8 cellular contexts compared by ENCODE assay signal in genomic region chr15:66700412-66700801, GRCh38. TPM values are rescaled to one million over a fixed set of nuclear protein-coding genes. Genes with fewer than 3 reads are reported as not detected.
DNase-seq lines count a peak whose midpoint lies in the region; ATAC-seq, FAIRE-seq and TF ChIP-seq lines count a peak whose summit lies in the region.

No MANE protein-coding gene starts in this region.

- FAIRE-seq in kidney (lab: Jason Lieb, UNC), result no peak

- H3K27me3 Mint-ChIP-seq in activated CD8-positive, alpha-beta memory T cell treated with anti-CD3 and anti-CD28 coated beads, Interleukin-2, amount 10 ng/mL, durations not matched to agents 7 days and 5 days, result peaks cover 23% of the 10 kb centered on the region
- peaks cover 16% of the 10 kb centered on the region for H3K27me3 Mint-ChIP-seq in activated CD8-positive, alpha-beta T cell treated with anti-CD3 and anti-CD28 coated beads, Interleukin-2, amount 10 ng/mL, durations not matched to agents 7 days and 5 days (ENCODE audit: low read depth)

- H3K9me3 Mint-ChIP-seq in activated CD8-positive, alpha-beta memory T cell treated with anti-CD3 and anti-CD28 coated beads, Interleukin-2, amount 10 ng/mL, durations not matched to agents 7 days and 5 days (ENCODE audit: low read depth), result no peaks in the 10 kb centered on the region
- H3K9me3 Mint-ChIP-seq in activated CD8-positive, alpha-beta T cell treated with anti-CD3 and anti-CD28 coated beads, Interleukin-2, amount 10 ng/mL, durations not matched to agents 7 days and 5 days (ENCODE audit: insufficient read depth), result no peaks in the 10 kb centered on the region

- H3K4me3 ChIP-seq in kidney (ENCODE audit: low read length in 2 of 2) (peak overlapping the region; percentile 67 to 72), thyroid gland (replicated peaks in 1 of 3) (peak overlapping the region in 2 of 3 donors; percentile 27 to 29)

- H3K27ac ChIP-seq in kidney (ENCODE audit: low read depth in 2 of 2, low read length in 2 of 2), result peak overlapping the region; percentile 29 to 69
- H3K27ac ChIP-seq in thyroid gland, result peak overlapping the region in 2 of 3 donors; percentile 0 to 54

- POLR2A ChIA-PET in activated CD8-positive, alpha-beta T cell treated with anti-CD3 and anti-CD28 coated beads, Interleukin-2, amount 10 ng/mL, durations not matched to agents 7 days and 5 days (lab: Charles Lee), result interaction anchor here (0.6 to 1.8 kb wide), 6 partner anchors 10 to 85 kb away, joined by 3 to 8 read pairs (median 3); no protein-coding TSS in a partner anchor

- TF ChIP-seq CTCF in kidney (IDR thresholded peaks at IDR 0.05; ENCODE audit: borderline replicate concordance, extremely low read depth, insufficient read depth) (no peak), thyroid gland (IDR thresholded peaks at IDR 0.05) (no peak)

- no peak for ATAC-seq in activated CD8-positive, alpha-beta memory T cell treated with anti-CD3 and anti-CD28 coated beads, Interleukin-2, amount 10 ng/mL, durations not matched to agents 7 days and 5 days
- ATAC-seq in activated CD8-positive, alpha-beta T cell treated with anti-CD3 and anti-CD28 coated beads, Interleukin-2, amount 10 ng/mL, durations not matched to agents 7 days and 5 days, result no peak

- H3K4me3 Mint-ChIP-seq in activated CD8-positive, alpha-beta memory T cell treated with anti-CD3 and anti-CD28 coated beads, Interleukin-2, amount 10 ng/mL, durations not matched to agents 7 days and 5 days, result peak overlapping the region; percentile 78
- peak overlapping the region; percentile 85 for H3K4me3 Mint-ChIP-seq in activated CD8-positive, alpha-beta T cell treated with anti-CD3 and anti-CD28 coated beads, Interleukin-2, amount 10 ng/mL, durations not matched to agents 7 days and 5 days

- H3K36me3 ChIP-seq in kidney (ENCODE audit: control insufficient read depth in 1 of 2, insufficient read depth in 2 of 2, low read length in 2 of 2), result no peaks in the 10 kb centered on the region
- no peaks in the 10 kb centered on the region for H3K36me3 ChIP-seq in thyroid gland

- 18 to 20% methylated on average over 12 to 13 of the region's 13 CpGs for WGBS in thyroid gland, 2 donors

- no peaks in the 10 kb centered on the region for H3K27me3 ChIP-seq in thyroid gland

- no peaks in the 10 kb centered on the region for H3K9me3 ChIP-seq in kidney (ENCODE audit: control insufficient read depth in 1 of 2, low read length in 2 of 2)
- H3K9me3 ChIP-seq in thyroid gland, result no peaks in the 10 kb centered on the region

- CTCF ChIA-PET in activated CD8-positive, alpha-beta memory T cell treated with anti-CD3 and anti-CD28 coated beads, Interleukin-2, amount 10 ng/mL, durations not matched to agents 7 days and 5 days (lab: Charles Lee), result interaction anchor here (0.6 to 3.1 kb wide), 3 partner anchors 16 to 151 kb away, joined by 4 to 11 read pairs (median 5); no protein-coding TSS in a partner anchor
- CTCF ChIA-PET in activated CD8-positive, alpha-beta T cell treated with anti-CD3 and anti-CD28 coated beads, Interleukin-2, amount 10 ng/mL, durations not matched to agents 7 days and 5 days (lab: Charles Lee), result interaction anchor here (1.0 to 1.9 kb wide), 4 partner anchors 16 to 158 kb away, joined by 3 to 7 read pairs (median 4); no protein-coding TSS in a partner anchor

- peak; percentile 45 for DNase-seq in activated CD8-positive, alpha-beta memory T cell treated with anti-CD3 and anti-CD28 coated beads, Interleukin-2, amount 10 ng/mL, durations not matched to agents 7 days and 5 days
- DNase-seq in activated CD8-positive, alpha-beta memory T cell treated with anti-CD3 and anti-CD28 coated beads, Interleukin-2, amount 50 U/mL, for 4 hours, result no peak
- DNase-seq in activated CD8-positive, alpha-beta T cell treated with anti-CD3 and anti-CD28 coated beads, Interleukin-2, amount 10 ng/mL, durations not matched to agents 7 days and 5 days, result peak; percentile 41
- DNase-seq in kidney, result no peak
- no peak for DNase-seq in thyroid gland
- no peak for DNase-seq in COR-L47 (lab: John Stamatoyannopoulos, UW)
- no peak for DNase-seq in C1 segment of cervical spinal cord (lab: John Stamatoyannopoulos, UW)
- DNase-seq in SHP77 (lab: John Stamatoyannopoulos, UW), result no peak

- no peaks in the 10 kb centered on the region for H3K36me3 Mint-ChIP-seq in activated CD8-positive, alpha-beta memory T cell treated with anti-CD3 and anti-CD28 coated beads, Interleukin-2, amount 10 ng/mL, durations not matched to agents 7 days and 5 days
- H3K36me3 Mint-ChIP-seq in activated CD8-positive, alpha-beta T cell treated with anti-CD3 and anti-CD28 coated beads, Interleukin-2, amount 10 ng/mL, durations not matched to agents 7 days and 5 days (ENCODE audit: low read depth), result no peaks in the 10 kb centered on the region

- TF ChIP-seq POLR2A in thyroid gland (IDR thresholded peaks at IDR 0.05), result no peak

- H3K4me1 Mint-ChIP-seq in activated CD8-positive, alpha-beta memory T cell treated with anti-CD3 and anti-CD28 coated beads, Interleukin-2, amount 10 ng/mL, durations not matched to agents 7 days and 5 days, result peaks cover 17% of the 10 kb centered on the region
- peaks cover 21% of the 10 kb centered on the region for H3K4me1 Mint-ChIP-seq in activated CD8-positive, alpha-beta T cell treated with anti-CD3 and anti-CD28 coated beads, Interleukin-2, amount 10 ng/mL, durations not matched to agents 7 days and 5 days (ENCODE audit: low read depth)

- H3K4me1 ChIP-seq in kidney (ENCODE audit: control insufficient read depth in 1 of 2, insufficient read depth in 1 of 2, low read depth in 1 of 2, low read length in 2 of 2), result peaks cover 10 to 15% of the 10 kb centered on the region in 2 donors
- H3K4me1 ChIP-seq in thyroid gland, result peaks cover 12 to 17% of the 10 kb centered on the region in 2 donors

- intact Hi-C loops in kidney (cut with DNase I) (no loop called here), thyroid gland (cut with DNase I) (loop anchor here (5.0 kb wide), 2 partner anchors 72 to 147 kb away; no protein-coding TSS in a partner anchor)

- H3K9ac ChIP-seq in kidney (ENCODE audit: low read length in 2 of 2), result peak overlapping the region in 1 of 2 donors; percentile 56

- peak overlapping the region; percentile 75 for H3K27ac Mint-ChIP-seq in activated CD8-positive, alpha-beta memory T cell treated with anti-CD3 and anti-CD28 coated beads, Interleukin-2, amount 10 ng/mL, durations not matched to agents 7 days and 5 days
- peak overlapping the region; percentile 86 for H3K27ac Mint-ChIP-seq in activated CD8-positive, alpha-beta T cell treated with anti-CD3 and anti-CD28 coated beads, Interleukin-2, amount 10 ng/mL, durations not matched to agents 7 days and 5 days

RNA-seq across cellular contexts. Expression of gene SMAD6, which starts 1.6 kb away (rescaled TPM):
- under 1 TPM; 0.14 to 0.29 TPM for total RNA-seq in activated CD8-positive, alpha-beta memory T cell treated with anti-CD3 and anti-CD28 coated beads, Interleukin-2, amount 10 ng/mL, durations not matched to agents 7 days and 5 days
- 1 to 10 TPM in 1 of 2 experiments, under 1 TPM in 1; 0.97 to 1.2 TPM for total RNA-seq in activated CD8-positive, alpha-beta T cell treated with anti-CD3 and anti-CD28 coated beads, Interleukin-2, amount 10 ng/mL, durations not matched to agents 7 days and 5 days
- total RNA-seq in kidney (23.0 TPM), thyroid gland (100 to 1,000 TPM in 1 of 4 donors, 10 to 100 TPM in 3; 59.3 to 118 (median 62.3) TPM)
- polyA plus RNA-seq in kidney (ENCODE audit: insufficient read depth, low read depth, low replicate concordance), result 15.4 TPM

Comparison
In these comparisons a context has a peak if more than half of its experiments do, and no peak if none do; other contexts are left out.
1. DNase-seq: peak in activated CD8-positive, alpha-beta memory T cell treated with anti-CD3 and anti-CD28 coated beads, Interleukin-2, amount 10 ng/mL, durations not matched to agents 7 days and 5 days (single experiment) and activated CD8-positive, alpha-beta T cell treated with anti-CD3 and anti-CD28 coated beads, Interleukin-2, amount 10 ng/mL, durations not matched to agents 7 days and 5 days (single experiment); none in activated CD8-positive, alpha-beta memory T cell treated with anti-CD3 and anti-CD28 coated beads, Interleukin-2, amount 50 U/mL, for 4 hours (single experiment), kidney (single experiment), thyroid gland (0 of 2), COR-L47 (single experiment), C1 segment of cervical spinal cord (0 of 14) and SHP77 (0 of 2).
2. RNA of gene SMAD6, which starts 1.6 kb away (total RNA-seq): 59.3 to 118 TPM in thyroid gland and 23.0 TPM in kidney (single experiment); 0.97 to 1.2 TPM in activated CD8-positive, alpha-beta T cell treated with anti-CD3 and anti-CD28 coated beads, Interleukin-2, amount 10 ng/mL, durations not matched to agents 7 days and 5 days and 0.14 to 0.29 TPM in activated CD8-positive, alpha-beta memory T cell treated with anti-CD3 and anti-CD28 coated beads, Interleukin-2, amount 10 ng/mL, durations not matched to agents 7 days and 5 days; every median in the first group is over 10 times any median in the second.